18 cellular contexts compared by ENCODE assay signal in genomic region chr12:4991373-4991772, GRCh38. TPM values are rescaled to one million over a fixed set of nuclear protein-coding genes. Genes with fewer than 3 reads are reported as not detected.
DNase-seq lines count a peak whose midpoint lies in the region; ATAC-seq and TF ChIP-seq lines count a peak whose summit lies in the region.
"Had no signal": no experiment of that assay in that cellular context is flagged by ENCODE, and none has a peak within 500 bp of the region (broad histone marks: within the 10 kb centered on the region; RNA-seq: fewer than 3 reads in every experiment).

No MANE protein-coding gene starts in this region.

- H2BK12ac ChIP-seq in neuronal stem cell (ENCODE audit: low read length) = no peak overlapping the region

- H3K4me2 ChIP-seq in neuronal stem cell (ENCODE audit: insufficient read depth, low read length, poor library complexity, severe bottlenecking) = no peak overlapping the region
- H3K4me2 ChIP-seq: KMS-11 had no signal

- DNase-seq in NCI-H2081 (lab: John Stamatoyannopoulos, UW) = peak; percentile 83 to 95
- DNase-seq in NCI-H748 treated with DMSO at 0.1 percent for 48 hours (lab: John Stamatoyannopoulos, UW) = peak; percentile 90
- DNase-seq in neuronal stem cell (ENCODE audit: low spot score) = no peak
- DNase-seq in activated CD8-positive, alpha-beta memory T cell treated with anti-CD3 and anti-CD28 coated beads, Interleukin-2, amount 50 U/mL, for 4 hours = no peak
- DNase-seq in activated effector memory CD4-positive, alpha-beta T cell treated with anti-CD3 and anti-CD28 coated beads, Interleukin-2, amount 50 U/mL, for 16 hours = no peak
- no peak for DNase-seq in amniotic stem cell (lab: John Stamatoyannopoulos, UW)
- DNase-seq: activated CD4-positive, CD25-positive, alpha-beta regulatory T cell; activated CD8-positive, alpha-beta T cell treated with anti-CD3 and anti-CD28 coated beads for 36 hours; activated gamma-delta T cell; activated T-cell treated with anti-CD3 and anti-CD28 coated beads for 4 hours; NCI-H2227 treated with DMSO at 0.1 percent for 48 hours; Peyer's patch; SIG-M5; stimulated activated CD4-positive, alpha-beta T cell treated with anti-CD3 and anti-CD28 coated beads, Interleukin-15, amount 100 ng/mL, for 24 hours; SW 1271 had no signal

- no peak overlapping the region for H3K4ac ChIP-seq in neuronal stem cell (ENCODE audit: low read length)

- H2AK5ac ChIP-seq in neuronal stem cell (ENCODE audit: low read depth, low read length) = no peak overlapping the region

- no peak for ATAC-seq in GM21381 (IDR thresholded peaks at IDR 0.05; ENCODE audit: unreplicated experiment)
- ATAC-seq: activated CD8-positive, alpha-beta T cell treated with anti-CD3 and anti-CD28 coated beads for 36 hours had no signal

- no peak overlapping the region for H4K8ac ChIP-seq in neuronal stem cell (ENCODE audit: low read depth, low read length)

- H3K27me3 ChIP-seq in neuronal stem cell (ENCODE audit: control insufficient read depth in 3 of 3, insufficient read depth in 3 of 3, low read depth in 1 of 3, low read length in 3 of 3) = peaks cover 0 to 9% (median 0%) of the 10 kb centered on the region in 3 experiments
- H3K27me3 ChIP-seq: Peyer's patch had no signal

- no CpG with 5 or more reads among the region's 6 CpGs for WGBS in neuronal stem cell (ENCODE audit: extremely low coverage in 2 of 2, insufficient read length in 2 of 2, insufficient replicate concordance in 1 of 2), 2 donors

- H2AFZ ChIP-seq in neuronal stem cell (ENCODE audit: low read length) = no peak overlapping the region

- no peak overlapping the region for H4K91ac ChIP-seq in neuronal stem cell (ENCODE audit: low read depth, low read length, poor library complexity)

- TF ChIP-seq RAD21 in Ishikawa (IDR thresholded peaks at IDR 0.05; ENCODE audit: low read depth) = no peak

- H3K27ac ChIP-seq in neuronal stem cell (replicated peaks; ENCODE audit: low read length) = no peak overlapping the region
- H3K27ac ChIP-seq: KMS-11, Peyer's patch had no signal

- H3K79me1 ChIP-seq in neuronal stem cell (ENCODE audit: low read depth, low read length) = no peaks in the 10 kb centered on the region

- peaks cover 0 to 9% of the 10 kb centered on the region in 2 donors for H3K4me1 ChIP-seq in neuronal stem cell (ENCODE audit: control insufficient read depth in 2 of 2, insufficient read depth in 1 of 2, low read depth in 1 of 2, low read length in 2 of 2)
- H3K4me1 ChIP-seq: Peyer's patch had no signal

- no peaks in the 10 kb centered on the region for H3K9me3 ChIP-seq in neuronal stem cell (replicated peaks in 1 of 2; ENCODE audit: control insufficient read depth in 2 of 2, insufficient read depth in 1 of 2, low read depth in 1 of 2, low read length in 2 of 2)
- H3K9me3 ChIP-seq: Peyer's patch had no signal

- H3K23ac ChIP-seq in neuronal stem cell (ENCODE audit: low read depth, low read length, poor library complexity) = no peak overlapping the region

- H3K18ac ChIP-seq in neuronal stem cell (ENCODE audit: low read length) = no peak overlapping the region

- H3K36me3 ChIP-seq in neuronal stem cell (replicated peaks in 1 of 2; ENCODE audit: control insufficient read depth in 2 of 2, insufficient read depth in 2 of 2, low read length in 2 of 2) = no peaks in the 10 kb centered on the region
- H3K36me3 ChIP-seq: Peyer's patch had no signal

- H2BK15ac ChIP-seq in neuronal stem cell (ENCODE audit: low read length) = no peak overlapping the region

- H3K9ac ChIP-seq in neuronal stem cell (ENCODE audit: low read depth, low read length, poor library complexity) = no peak overlapping the region
- H3K9ac ChIP-seq: KMS-11 had no signal

- peak overlapping the region; percentile 3 for H3K14ac ChIP-seq in neuronal stem cell (ENCODE audit: low read length)

- no peak for TF ChIP-seq EP300 in Ishikawa (IDR thresholded peaks at IDR 0.05; ENCODE audit: borderline replicate concordance)

- no peak overlapping the region for H2BK120ac ChIP-seq in neuronal stem cell (ENCODE audit: low read depth, low read length)

- H3K4me3 ChIP-seq in neuronal stem cell (ENCODE audit: low read length in 2 of 2) = no peak overlapping the region
- H3K4me3 ChIP-seq: Peyer's patch had no signal

- H2BK5ac ChIP-seq in neuronal stem cell (ENCODE audit: low read length) = no peak overlapping the region

TF ChIP-seq in Ishikawa, 13 proteins besides CTCF, POLR2A, EP300 and RAD21:
- peak; percentile 27; the same call in 1 of the 2 replicates for TF ChIP-seq USF1 (IDR thresholded peaks at IDR 0.05)
- TF ChIP-seq TCF12 (IDR thresholded peaks at IDR 0.05; ENCODE audit: low read depth) = no peak

RNA-seq across cellular contexts. Expression of gene KCNA5, which starts 52.3 kb away (rescaled TPM):
- polyA plus RNA-seq in neuronal stem cell (2013, experiment 1 of 2) = 0.21 TPM
- 0.28 TPM for polyA plus RNA-seq in neuronal stem cell (2013, experiment 2 of 2)

Comparison
In these comparisons a context has a peak if more than half of its experiments do, and no peak if none do; other contexts are left out.
1. DNase-seq: peak in NCI-H2081 (2 of 2) and NCI-H748 treated with DMSO at 0.1 percent for 48 hours (single experiment); none in neuronal stem cell (single experiment), activated CD8-positive, alpha-beta memory T cell treated with anti-CD3 and anti-CD28 coated beads, Interleukin-2, amount 50 U/mL, for 4 hours (single experiment), activated effector memory CD4-positive, alpha-beta T cell treated with anti-CD3 and anti-CD28 coated beads, Interleukin-2, amount 50 U/mL, for 16 hours (single experiment) and amniotic stem cell (single experiment).